Comparison of ENCODE assay signal across 14 cellular contexts in genomic region chr2:235394278-235394828, GRCh38.
DNase-seq lines count a peak whose midpoint lies in the region; ATAC-seq, FAIRE-seq and TF ChIP-seq lines count a peak whose summit lies in the region.
"Had no signal": no experiment of that assay in that cellular context is flagged by ENCODE, and none has a peak within 500 bp of the region (broad histone marks: within the 10 kb centered on the region; RNA-seq: fewer than 3 reads in every experiment).

No MANE protein-coding gene starts in this region.

- H3K9ac ChIP-seq in H1 (replicated peaks in 1 of 4; ENCODE audit: extremely low read depth in 1 of 4, low read depth in 3 of 4, low read length in 3 of 4) = no peak overlapping the region

- ATAC-seq in naive thymus-derived CD4-positive, alpha-beta T cell = no peak
- ATAC-seq: gastroesophageal sphincter, GM12878, T-helper 17 cell had no signal

- no peak overlapping the region for H3K4ac ChIP-seq in H1 (replicated peaks; ENCODE audit: insufficient read length, low read depth, low read length)

- H2BK12ac ChIP-seq in H1 (ENCODE audit: low read depth, low read length) = no peak overlapping the region

- H3K4me3 ChIP-seq in H1 (ENCODE audit: extremely low read depth in 1 of 4, insufficient read depth in 2 of 4, low read depth in 3 of 4, low read length in 4 of 4) (no peak overlapping the region), mesodermal cell (ENCODE audit: extremely low read depth, insufficient read depth, low read length, poor library complexity, severe bottlenecking) (no peak overlapping the region), uterus (no peak overlapping the region), transverse colon (no peak overlapping the region)
- H3K4me3 ChIP-seq in naive thymus-derived CD4-positive, alpha-beta T cell (ENCODE audit: low read length) = no peak overlapping the region
- H3K4me3 ChIP-seq: ascending aorta, gastroesophageal sphincter, GM12878 had no signal

- TF ChIP-seq EP300 in H1 (IDR thresholded peaks at IDR 0.05; ENCODE audit: borderline replicate concordance in 1 of 2, low read depth in 2 of 2, low read length in 2 of 2) (no peak), transverse colon (IDR thresholded peaks at IDR 0.05; ENCODE audit: low read depth) (no peak)

- H3K18ac ChIP-seq in H1 (ENCODE audit: extremely low read depth, low read length) = no peak overlapping the region

- no peak overlapping the region for H3K56ac ChIP-seq in H1 (replicated peaks; ENCODE audit: insufficient read length, low read depth, low read length)

- H4K8ac ChIP-seq in H1 (ENCODE audit: extremely low read depth, insufficient read depth, low read length) = no peak overlapping the region

- no peaks in the 10 kb centered on the region for H3K79me1 ChIP-seq in H1 (ENCODE audit: low read depth, low read length)

- intact Hi-C loops in uterus (cut with DNase I; ENCODE audit: low total_unique reads) = no loop called here
- intact Hi-C loops in naive thymus-derived CD4-positive, alpha-beta T cell (cut with micrococcal nuclease) = no loop called here
- intact Hi-C loops in transverse colon (cut with DNase I; ENCODE audit: low total_unique reads) = no loop called here

- no peak overlapping the region for H3K23ac ChIP-seq in H1 (ENCODE audit: insufficient read length)

- no peak overlapping the region for H4K91ac ChIP-seq in H1 (replicated peaks; ENCODE audit: insufficient read length, low read length)

- POLR2A ChIA-PET in H1 (lab: Charles Lee; ENCODE audit: partially characterized antibody) = no interaction called here
- POLR2A ChIA-PET in naive thymus-derived CD4-positive, alpha-beta T cell (lab: Charles Lee) = no interaction called here

- DNase-seq in Caki2 (ENCODE audit: low read depth) (peak; percentile 69), NCI-H226 (peak; percentile 91), H1 (ENCODE audit: low read depth in 1 of 2, low spot score in 2 of 2) (no peak), uterus (no peak), transverse colon (no peak)
- no peak for DNase-seq in naive thymus-derived CD4-positive, alpha-beta T cell
- no peak for DNase-seq in activated CD4-positive, CD25-positive, alpha-beta regulatory T cell (lab: John Stamatoyannopoulos, UW)
- DNase-seq: NCI-H1417 treated with DMSO at 0.1 percent for 48 hours; NK-92 treated with Interleukin-12 subunit alpha and Interleukin-12 subunit beta, amount 100 ng/mL, for 24 hours; T-helper 17 cell had no signal

- no peak for TF ChIP-seq CTCF in H1 (IDR thresholded peaks at IDR 0.05; ENCODE audit: control extremely low read depth in 1 of 3, insufficient read depth in 1 of 3, low read depth in 1 of 3, low read length in 3 of 3)
- no peak for TF ChIP-seq CTCF in uterus (IDR thresholded peaks at IDR 0.05)
- TF ChIP-seq CTCF in transverse colon (IDR thresholded peaks at IDR 0.05) = no peak

- no peaks in the 10 kb centered on the region for H3K4me1 ChIP-seq in H1 (replicated peaks in 1 of 4; ENCODE audit: control insufficient read depth in 3 of 4, insufficient read depth in 4 of 4, low read length in 3 of 4)
- H3K4me1 ChIP-seq in mesodermal cell (ENCODE audit: control insufficient read depth, insufficient read depth, low read length, poor library complexity, severe bottlenecking) = peaks cover 10% of the 10 kb centered on the region
- H3K4me1 ChIP-seq in uterus = no peaks in the 10 kb centered on the region
- H3K4me1 ChIP-seq in naive thymus-derived CD4-positive, alpha-beta T cell (ENCODE audit: control insufficient read depth in 2 of 2, insufficient read depth in 2 of 2, low read length in 2 of 2) = peaks cover 11 to 14% of the 10 kb centered on the region in 2 donors
- no peaks in the 10 kb centered on the region for H3K4me1 ChIP-seq in transverse colon
- H3K4me1 ChIP-seq: ascending aorta, gastroesophageal sphincter had no signal

- H2BK120ac ChIP-seq in H1 (replicated peaks; ENCODE audit: low read depth, low read length) = no peak overlapping the region

- in situ Hi-C loops in Caki2 (cut with HindIII; ENCODE audit: low pct_unique_long_range_greater_than_20kb, low sequenced_read_pairs) = no loop called here
- in situ Hi-C loops in transverse colon (cut with MboI; ENCODE audit: low pct_ligation_motif_present in 1 of 4, low pct_unique_long_range_greater_than_20kb in 1 of 4, low sequenced_read_pairs in 3 of 4) = no loop called here

- H3K9me3 ChIP-seq in H1 (ENCODE audit: insufficient read depth in 2 of 2, low read depth in 1 of 2, low read length in 1 of 2) = 0 out of 4 replicates have a peak, but pooled peaks cover 0 to 2% of the 10 kb centered on the region in 2 experiments
- H3K9me3 ChIP-seq in mesodermal cell (ENCODE audit: control insufficient read depth, low read length) = no peaks in the 10 kb centered on the region
- H3K9me3 ChIP-seq in uterus = no peaks in the 10 kb centered on the region
- no peaks in the 10 kb centered on the region for H3K9me3 ChIP-seq in naive thymus-derived CD4-positive, alpha-beta T cell (ENCODE audit: control insufficient read depth in 2 of 3, low read length in 3 of 3)
- H3K9me3 ChIP-seq in transverse colon = no peaks in the 10 kb centered on the region
- H3K9me3 ChIP-seq: ascending aorta, gastroesophageal sphincter had no signal

- WGBS in H1 (ENCODE audit: extremely low coverage in 1 of 2, insufficient coverage in 1 of 2, insufficient read length in 1 of 2, insufficient replicate concordance in 2 of 2, low coverage in 1 of 2, low lambda C conversion rate in 2 of 2, missing lambda C conversion rate in 1 of 2), 2 experiments = 87% methylated on average over 12 of the region's 12 CpGs; no CpG with 5 or more reads in 1 of the 2 experiments
- 94% methylated on average over 10 to 11 of the region's 12 CpGs for WGBS in mesodermal cell (ENCODE audit: insufficient coverage in 2 of 2), 2 experiments
- WGBS in transverse colon (ENCODE audit: low coverage in 1 of 2), 2 donors = 86 to 90% methylated on average over 12 of the region's 12 CpGs

- no peak overlapping the region for H3K4me3 Mint-ChIP-seq in naive thymus-derived CD4-positive, alpha-beta T cell
- H3K4me3 Mint-ChIP-seq: T-helper 17 cell had no signal

- H2AFZ ChIP-seq in H1 (ENCODE audit: low read length) = peak overlapping the region; percentile 53; the same call in 1 of the 2 replicates

- no peaks in the 10 kb centered on the region for H3K27me3 ChIP-seq in H1 (replicated peaks in 1 of 4; ENCODE audit: control insufficient read depth in 3 of 4, extremely low read depth in 1 of 4, insufficient read depth in 3 of 4, low read length in 3 of 4)
- H3K27me3 ChIP-seq in uterus = no peaks in the 10 kb centered on the region
- H3K27me3 ChIP-seq in naive thymus-derived CD4-positive, alpha-beta T cell (ENCODE audit: control insufficient read depth in 2 of 2, insufficient read depth in 2 of 2, low read length in 2 of 2) = no peaks in the 10 kb centered on the region
- H3K27me3 ChIP-seq in transverse colon = no peaks in the 10 kb centered on the region
- H3K27me3 ChIP-seq: ascending aorta had no signal

- H2AK5ac ChIP-seq in H1 (ENCODE audit: low read depth, low read length) = no peak overlapping the region

- H3K23me2 ChIP-seq in H1 (ENCODE audit: low read depth, low read length) = no peaks in the 10 kb centered on the region

- H3K14ac ChIP-seq in H1 (ENCODE audit: insufficient read length) = no peak overlapping the region

- no peak overlapping the region for H2BK15ac ChIP-seq in H1 (ENCODE audit: low read length)

- CTCF ChIA-PET in H1 (lab: Charles Lee; ENCODE audit: partially characterized antibody) = interaction anchor here (0.7 kb wide), 1 partner anchor 208 kb away, joined by 3 read pairs; no protein-coding TSS in a partner anchor
- CTCF ChIA-PET in naive thymus-derived CD4-positive, alpha-beta T cell (lab: Charles Lee) = no interaction called here

- H3K27ac ChIP-seq in H1 (ENCODE audit: low read depth, low read length) = no peak overlapping the region
- H3K27ac ChIP-seq in mesodermal cell (ENCODE audit: low read depth, low read length, severe bottlenecking) = peak overlapping the region; percentile 16
- no peak overlapping the region for H3K27ac ChIP-seq in uterus
- no peak overlapping the region for H3K27ac ChIP-seq in naive thymus-derived CD4-positive, alpha-beta T cell (ENCODE audit: low read depth, low read length)
- H3K27ac ChIP-seq in transverse colon = no peak overlapping the region
- H3K27ac ChIP-seq: ascending aorta, gastroesophageal sphincter had no signal

- H3K79me2 ChIP-seq in H1 (ENCODE audit: control insufficient read depth in 1 of 2, insufficient read depth in 2 of 2, low read length in 2 of 2) = no peaks in the 10 kb centered on the region

- peaks cover 10 to 18% (median 13%) of the 10 kb centered on the region in 7 donors for H3K4me1 Mint-ChIP-seq in naive thymus-derived CD4-positive, alpha-beta T cell

- TF ChIP-seq RAD21 in H1 (IDR thresholded peaks at IDR 0.05 in 1 of 2, conservative IDR thresholded peaks at IDR 0.05 in 1 of 2; ENCODE audit: low read depth in 2 of 2, low read length in 2 of 2) = no peak

- H2BK20ac ChIP-seq in H1 (ENCODE audit: low read length) = no peak overlapping the region

- no peaks in the 10 kb centered on the region for H4K20me1 ChIP-seq in H1 (replicated peaks in 1 of 2; ENCODE audit: control insufficient read depth in 1 of 2, insufficient read depth in 2 of 2, low read length in 2 of 2)

- FAIRE-seq in H1 (lab: Jason Lieb, UNC) = no peak
- FAIRE-seq: GM12878 had no signal

- H3K27me3 Mint-ChIP-seq in naive thymus-derived CD4-positive, alpha-beta T cell = peaks cover 0 to 28% (median 16%) of the 10 kb centered on the region in 5 donors

- peaks cover 0 to 9% (median 0%) of the 10 kb centered on the region in 5 donors for H3K36me3 Mint-ChIP-seq in naive thymus-derived CD4-positive, alpha-beta T cell

- no peak overlapping the region for H2BK5ac ChIP-seq in H1 (ENCODE audit: low read depth, low read length)

- no peak overlapping the region for H4K5ac ChIP-seq in H1 (ENCODE audit: insufficient read length, low read depth, low read length)

- TF ChIP-seq POLR2A in H1 (IDR thresholded peaks at IDR 0.05; ENCODE audit: control extremely low read depth in 1 of 2, low read depth in 2 of 2, low read length in 2 of 2) = no peak
- TF ChIP-seq POLR2A in uterus (IDR thresholded peaks at IDR 0.05) = no peak
- TF ChIP-seq POLR2A in transverse colon (IDR thresholded peaks at IDR 0.05) = no peak

- H3K9me3 Mint-ChIP-seq in naive thymus-derived CD4-positive, alpha-beta T cell = peaks cover 0 to 9% (median 2%) of the 10 kb centered on the region in 11 donors

- H3K4me2 ChIP-seq in H1 (ENCODE audit: insufficient read depth in 1 of 2, low read depth in 2 of 2, low read length in 2 of 2) = no peak overlapping the region

- H3K27ac Mint-ChIP-seq in naive thymus-derived CD4-positive, alpha-beta T cell = no peak overlapping the region
- H3K27ac Mint-ChIP-seq: T-helper 17 cell had no signal

- H3K36me3 ChIP-seq in H1 (ENCODE audit: control insufficient read depth in 2 of 4, insufficient read depth in 4 of 4, low read length in 3 of 4) (no peaks in the 10 kb centered on the region), mesodermal cell (ENCODE audit: control insufficient read depth, insufficient read depth, low read length) (no peaks in the 10 kb centered on the region), uterus (no peaks in the 10 kb centered on the region), transverse colon (no peaks in the 10 kb centered on the region)
- no peaks in the 10 kb centered on the region for H3K36me3 ChIP-seq in naive thymus-derived CD4-positive, alpha-beta T cell (ENCODE audit: control insufficient read depth in 2 of 3, insufficient read depth in 3 of 3, low read length in 3 of 3)
- H3K36me3 ChIP-seq: ascending aorta, gastroesophageal sphincter had no signal

Comparison
In these comparisons a context has a peak if more than half of its experiments do, and no peak if none do; other contexts are left out.
1. DNase-seq: peak in Caki2 (single experiment) and NCI-H226 (single experiment); none in H1 (0 of 2), uterus (0 of 2), naive thymus-derived CD4-positive, alpha-beta T cell (0 of 9), transverse colon (single experiment) and activated CD4-positive, CD25-positive, alpha-beta regulatory T cell (0 of 4).